In the genomic region with DNA sequence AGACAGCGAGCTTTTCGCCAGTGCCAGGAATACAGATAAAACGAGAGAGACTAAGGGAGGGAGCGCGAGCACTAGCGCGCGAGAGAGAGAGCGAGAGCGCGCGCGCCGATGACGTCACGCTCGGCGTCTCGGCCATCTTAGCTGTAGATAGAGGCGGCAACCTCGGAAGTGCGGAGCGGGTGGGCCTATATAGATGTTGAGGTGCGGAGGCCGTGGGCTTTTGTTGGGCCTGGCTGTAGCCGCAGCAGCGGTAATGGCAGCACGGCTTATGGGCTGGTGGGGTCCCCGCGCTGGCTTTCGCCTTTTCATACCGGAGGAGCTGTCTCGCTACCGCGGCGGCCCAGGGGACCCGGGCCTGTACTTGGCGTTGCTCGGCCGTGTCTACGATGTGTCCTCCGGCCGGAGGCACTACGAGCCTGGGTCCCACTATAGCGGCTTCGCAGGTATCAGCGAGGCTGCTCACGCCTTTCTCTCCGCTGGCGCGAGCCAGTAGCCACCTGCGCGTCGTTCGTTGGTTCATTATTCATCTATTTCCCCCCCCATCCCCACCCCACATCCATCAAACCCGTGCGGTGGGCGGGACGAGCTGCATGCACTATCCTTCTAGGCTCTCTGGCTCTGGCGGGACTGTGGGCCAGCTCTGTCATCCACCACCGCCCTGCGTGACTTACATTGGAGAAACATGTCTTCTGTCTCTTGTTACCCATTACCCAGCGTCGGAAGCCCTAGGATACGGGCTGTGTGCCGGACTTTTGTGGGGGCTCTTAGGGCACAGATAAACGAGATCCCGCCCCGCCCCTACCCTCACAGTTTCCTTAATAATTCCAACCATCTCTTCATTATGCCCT, we compare ENCODE assay signal across 1 cellular context.
TF ChIP-seq lines count a peak whose summit lies in the region.

No MANE protein-coding gene starts in this region.

TF ChIP-seq in HepG2, 621 proteins besides CTCF, POLR2A, EP300 and RAD21 (continued from another document and continues in another):
- TF ChIP-seq, protein P1, sequence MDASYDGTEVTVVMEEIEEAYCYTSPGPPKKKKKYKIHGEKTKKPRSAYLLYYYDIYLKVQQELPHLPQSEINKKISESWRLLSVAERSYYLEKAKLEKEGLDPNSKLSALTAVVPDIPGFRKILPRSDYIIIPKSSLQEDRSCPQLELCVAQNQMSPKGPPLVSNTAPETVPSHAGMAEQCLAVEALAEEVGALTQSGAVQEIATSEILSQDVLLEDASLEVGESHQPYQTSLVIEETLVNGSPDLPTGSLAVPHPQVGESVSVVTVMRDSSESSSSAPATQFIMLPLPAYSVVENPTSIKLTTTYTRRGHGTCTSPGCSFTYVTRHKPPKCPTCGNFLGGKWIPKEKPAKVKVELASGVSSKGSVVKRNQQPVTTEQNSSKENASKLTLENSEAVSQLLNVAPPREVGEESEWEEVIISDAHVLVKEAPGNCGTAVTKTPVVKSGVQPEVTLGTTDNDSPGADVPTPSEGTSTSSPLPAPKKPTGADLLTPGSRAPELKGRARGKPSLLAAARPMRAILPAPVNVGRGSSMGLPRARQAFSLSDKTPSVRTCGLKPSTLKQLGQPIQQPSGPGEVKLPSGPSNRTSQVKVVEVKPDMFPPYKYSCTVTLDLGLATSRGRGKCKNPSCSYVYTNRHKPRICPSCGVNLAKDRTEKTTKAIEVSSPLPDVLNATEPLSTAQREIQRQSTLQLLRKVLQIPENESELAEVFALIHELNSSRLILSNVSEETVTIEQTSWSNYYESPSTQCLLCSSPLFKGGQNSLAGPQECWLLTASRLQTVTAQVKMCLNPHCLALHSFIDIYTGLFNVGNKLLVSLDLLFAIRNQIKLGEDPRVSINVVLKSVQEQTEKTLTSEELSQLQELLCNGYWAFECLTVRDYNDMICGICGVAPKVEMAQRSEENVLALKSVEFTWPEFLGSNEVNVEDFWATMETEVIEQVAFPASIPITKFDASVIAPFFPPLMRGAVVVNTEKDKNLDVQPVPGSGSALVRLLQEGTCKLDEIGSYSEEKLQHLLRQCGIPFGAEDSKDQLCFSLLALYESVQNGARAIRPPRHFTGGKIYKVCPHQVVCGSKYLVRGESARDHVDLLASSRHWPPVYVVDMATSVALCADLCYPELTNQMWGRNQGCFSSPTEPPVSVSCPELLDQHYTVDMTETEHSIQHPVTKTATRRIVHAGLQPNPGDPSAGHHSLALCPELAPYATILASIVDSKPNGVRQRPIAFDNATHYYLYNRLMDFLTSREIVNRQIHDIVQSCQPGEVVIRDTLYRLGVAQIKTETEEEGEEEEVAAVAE (CRISPR knock-in tag; IDR thresholded peaks at IDR 0.05; ENCODE audit: borderline replicate concordance) = no peak
- TF ChIP-seq, protein P2, sequence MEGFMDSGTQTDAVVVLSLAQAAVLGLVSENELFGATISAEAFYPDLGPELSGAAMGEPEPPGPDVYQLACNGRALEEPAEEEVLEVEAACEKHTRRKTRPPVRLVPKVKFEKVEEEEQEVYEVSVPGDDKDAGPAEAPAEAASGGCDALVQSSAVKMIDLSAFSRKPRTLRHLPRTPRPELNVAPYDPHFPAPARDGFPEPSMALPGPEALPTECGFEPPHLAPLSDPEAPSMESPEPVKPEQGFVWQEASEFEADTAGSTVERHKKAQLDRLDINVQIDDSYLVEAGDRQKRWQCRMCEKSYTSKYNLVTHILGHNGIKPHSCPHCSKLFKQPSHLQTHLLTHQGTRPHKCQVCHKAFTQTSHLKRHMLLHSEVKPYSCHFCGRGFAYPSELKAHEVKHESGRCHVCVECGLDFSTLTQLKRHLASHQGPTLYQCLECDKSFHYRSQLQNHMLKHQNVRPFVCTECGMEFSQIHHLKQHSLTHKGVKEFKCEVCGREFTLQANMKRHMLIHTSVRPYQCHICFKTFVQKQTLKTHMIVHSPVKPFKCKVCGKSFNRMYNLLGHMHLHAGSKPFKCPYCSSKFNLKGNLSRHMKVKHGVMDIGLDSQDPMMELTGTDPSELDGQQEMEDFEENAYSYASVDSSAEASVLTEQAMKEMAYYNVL (CRISPR knock-in tag; IDR thresholded peaks at IDR 0.05; ENCODE audit: borderline replicate concordance) = no peak
- peak; percentile 61; the same call in 1 of the 2 replicates for TF ChIP-seq SNAI1 (CRISPR knock-in tag; IDR thresholded peaks at IDR 0.05; ENCODE audit: borderline replicate concordance)
- peak; percentile 71 for TF ChIP-seq TAF15 (IDR thresholded peaks at IDR 0.05; ENCODE audit: low read depth, low read length, poor library complexity, severe bottlenecking)
- TF ChIP-seq WIZ (CRISPR knock-in tag; IDR thresholded peaks at IDR 0.05) = no peak
- TF ChIP-seq SMC3 (IDR thresholded peaks at IDR 0.05; ENCODE audit: low read length) = no peak
- no peak for TF ChIP-seq ZNF10 (CRISPR knock-in tag; IDR thresholded peaks at IDR 0.05; ENCODE audit: borderline replicate concordance, low read depth)
- 0 out of 2 replicates have a peak, but pooled peaks have one; percentile 13 for TF ChIP-seq ZNF879 (CRISPR knock-in tag; IDR thresholded peaks at IDR 0.05)
- peak; percentile 72; the same call in 1 of the 2 replicates for TF ChIP-seq ZNF891 (CRISPR knock-in tag; IDR thresholded peaks at IDR 0.05)
- 0 out of 2 replicates have a peak, but pooled peaks have one; percentile 57 for TF ChIP-seq ZFP82 (CRISPR knock-in tag; IDR thresholded peaks at IDR 0.05; ENCODE audit: borderline replicate concordance)
- no peak for TF ChIP-seq ZNF556 (CRISPR knock-in tag; IDR thresholded peaks at IDR 0.05; ENCODE audit: borderline replicate concordance)
- no peak for TF ChIP-seq NONO (IDR thresholded peaks at IDR 0.05)
- TF ChIP-seq NONO (CRISPR knock-in tag; conservative IDR thresholded peaks at IDR 0.05) = peak; percentile 11; the same call in 1 of the 2 replicates
- TF ChIP-seq RARA (CRISPR knock-in tag; IDR thresholded peaks at IDR 0.05) = peak; percentile 21; the same call in 1 of the 2 replicates
- no peak for TF ChIP-seq ZBTB7A (CRISPR knock-in tag; IDR thresholded peaks at IDR 0.05)
- TF ChIP-seq ZNF12 (CRISPR knock-in tag; IDR thresholded peaks at IDR 0.05) = 0 out of 2 replicates have a peak, but pooled peaks have one; percentile 8
- no peak for TF ChIP-seq ZNF672 (CRISPR knock-in tag; IDR thresholded peaks at IDR 0.05)
- peak; percentile 95 for TF ChIP-seq ZFX (CRISPR knock-in tag; IDR thresholded peaks at IDR 0.05; ENCODE audit: low read depth)
- TF ChIP-seq JUND (CRISPR knock-in tag; IDR thresholded peaks at IDR 0.05) = peak; percentile 82
- TF ChIP-seq, protein P3, sequence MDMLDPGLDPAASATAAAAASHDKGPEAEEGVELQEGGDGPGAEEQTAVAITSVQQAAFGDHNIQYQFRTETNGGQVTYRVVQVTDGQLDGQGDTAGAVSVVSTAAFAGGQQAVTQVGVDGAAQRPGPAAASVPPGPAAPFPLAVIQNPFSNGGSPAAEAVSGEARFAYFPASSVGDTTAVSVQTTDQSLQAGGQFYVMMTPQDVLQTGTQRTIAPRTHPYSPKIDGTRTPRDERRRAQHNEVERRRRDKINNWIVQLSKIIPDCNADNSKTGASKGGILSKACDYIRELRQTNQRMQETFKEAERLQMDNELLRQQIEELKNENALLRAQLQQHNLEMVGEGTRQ (IDR thresholded peaks at IDR 0.05; ENCODE audit: low read depth, low read length) = no peak
- TF ChIP-seq, protein P3 (CRISPR knock-in tag; IDR thresholded peaks at IDR 0.05; ENCODE audit: borderline replicate concordance) = no peak; the same call in 1 of the 2 replicates
- peak; percentile 80; the same call in 1 of the 2 replicates for TF ChIP-seq YEATS4 (CRISPR knock-in tag; IDR thresholded peaks at IDR 0.05; ENCODE audit: borderline replicate concordance)
- TF ChIP-seq, protein P4, sequence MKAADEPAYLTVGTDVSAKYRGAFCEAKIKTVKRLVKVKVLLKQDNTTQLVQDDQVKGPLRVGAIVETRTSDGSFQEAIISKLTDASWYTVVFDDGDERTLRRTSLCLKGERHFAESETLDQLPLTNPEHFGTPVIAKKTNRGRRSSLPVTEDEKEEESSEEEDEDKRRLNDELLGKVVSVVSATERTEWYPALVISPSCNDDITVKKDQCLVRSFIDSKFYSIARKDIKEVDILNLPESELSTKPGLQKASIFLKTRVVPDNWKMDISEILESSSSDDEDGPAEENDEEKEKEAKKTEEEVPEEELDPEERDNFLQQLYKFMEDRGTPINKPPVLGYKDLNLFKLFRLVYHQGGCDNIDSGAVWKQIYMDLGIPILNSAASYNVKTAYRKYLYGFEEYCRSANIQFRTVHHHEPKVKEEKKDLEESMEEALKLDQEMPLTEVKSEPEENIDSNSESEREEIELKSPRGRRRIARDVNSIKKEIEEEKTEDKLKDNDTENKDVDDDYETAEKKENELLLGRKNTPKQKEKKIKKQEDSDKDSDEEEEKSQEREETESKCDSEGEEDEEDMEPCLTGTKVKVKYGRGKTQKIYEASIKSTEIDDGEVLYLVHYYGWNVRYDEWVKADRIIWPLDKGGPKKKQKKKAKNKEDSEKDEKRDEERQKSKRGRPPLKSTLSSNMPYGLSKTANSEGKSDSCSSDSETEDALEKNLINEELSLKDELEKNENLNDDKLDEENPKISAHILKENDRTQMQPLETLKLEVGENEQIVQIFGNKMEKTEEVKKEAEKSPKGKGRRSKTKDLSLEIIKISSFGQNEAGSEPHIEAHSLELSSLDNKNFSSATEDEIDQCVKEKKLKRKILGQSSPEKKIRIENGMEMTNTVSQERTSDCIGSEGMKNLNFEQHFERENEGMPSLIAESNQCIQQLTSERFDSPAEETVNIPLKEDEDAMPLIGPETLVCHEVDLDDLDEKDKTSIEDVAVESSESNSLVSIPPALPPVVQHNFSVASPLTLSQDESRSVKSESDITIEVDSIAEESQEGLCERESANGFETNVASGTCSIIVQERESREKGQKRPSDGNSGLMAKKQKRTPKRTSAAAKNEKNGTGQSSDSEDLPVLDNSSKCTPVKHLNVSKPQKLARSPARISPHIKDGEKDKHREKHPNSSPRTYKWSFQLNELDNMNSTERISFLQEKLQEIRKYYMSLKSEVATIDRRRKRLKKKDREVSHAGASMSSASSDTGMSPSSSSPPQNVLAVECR (CRISPR knock-in tag; IDR thresholded peaks at IDR 0.05; ENCODE audit: borderline replicate concordance) = no peak; the same call in 1 of the 2 replicates
- TF ChIP-seq, protein P5, sequence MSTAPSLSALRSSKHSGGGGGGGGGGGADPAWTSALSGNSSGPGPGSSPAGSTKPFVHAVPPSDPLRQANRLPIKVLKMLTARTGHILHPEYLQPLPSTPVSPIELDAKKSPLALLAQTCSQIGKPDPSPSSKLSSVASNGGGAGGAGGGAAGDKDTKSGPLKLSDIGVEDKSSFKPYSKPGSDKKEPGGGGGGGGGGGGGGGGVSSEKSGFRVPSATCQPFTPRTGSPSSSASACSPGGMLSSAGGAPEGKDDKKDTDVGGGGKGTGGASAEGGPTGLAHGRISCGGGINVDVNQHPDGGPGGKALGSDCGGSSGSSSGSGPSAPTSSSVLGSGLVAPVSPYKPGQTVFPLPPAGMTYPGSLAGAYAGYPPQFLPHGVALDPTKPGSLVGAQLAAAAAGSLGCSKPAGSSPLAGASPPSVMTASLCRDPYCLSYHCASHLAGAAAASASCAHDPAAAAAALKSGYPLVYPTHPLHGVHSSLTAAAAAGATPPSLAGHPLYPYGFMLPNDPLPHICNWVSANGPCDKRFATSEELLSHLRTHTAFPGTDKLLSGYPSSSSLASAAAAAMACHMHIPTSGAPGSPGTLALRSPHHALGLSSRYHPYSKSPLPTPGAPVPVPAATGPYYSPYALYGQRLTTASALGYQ (CRISPR knock-in tag; IDR thresholded peaks at IDR 0.05) = peak; percentile 55; the same call in 1 of the 2 replicates
- TF ChIP-seq RFX5 (IDR thresholded peaks at IDR 0.05; ENCODE audit: low read depth, low read length) = peak; percentile 56; the same call in 1 of the 2 replicates
- no peak for TF ChIP-seq NR2F6 (IDR thresholded peaks at IDR 0.05)
- peak; percentile 11; the same call in 1 of the 2 replicates for TF ChIP-seq NR2F6 (CRISPR knock-in tag; IDR thresholded peaks at IDR 0.05)
- TF ChIP-seq ZNF629 (CRISPR knock-in tag; conservative IDR thresholded peaks at IDR 0.05) = no peak
- TF ChIP-seq ZNF44 (CRISPR knock-in tag; IDR thresholded peaks at IDR 0.05) = peak; percentile 86; the same call in 1 of the 2 replicates
- TF ChIP-seq, protein P6, sequence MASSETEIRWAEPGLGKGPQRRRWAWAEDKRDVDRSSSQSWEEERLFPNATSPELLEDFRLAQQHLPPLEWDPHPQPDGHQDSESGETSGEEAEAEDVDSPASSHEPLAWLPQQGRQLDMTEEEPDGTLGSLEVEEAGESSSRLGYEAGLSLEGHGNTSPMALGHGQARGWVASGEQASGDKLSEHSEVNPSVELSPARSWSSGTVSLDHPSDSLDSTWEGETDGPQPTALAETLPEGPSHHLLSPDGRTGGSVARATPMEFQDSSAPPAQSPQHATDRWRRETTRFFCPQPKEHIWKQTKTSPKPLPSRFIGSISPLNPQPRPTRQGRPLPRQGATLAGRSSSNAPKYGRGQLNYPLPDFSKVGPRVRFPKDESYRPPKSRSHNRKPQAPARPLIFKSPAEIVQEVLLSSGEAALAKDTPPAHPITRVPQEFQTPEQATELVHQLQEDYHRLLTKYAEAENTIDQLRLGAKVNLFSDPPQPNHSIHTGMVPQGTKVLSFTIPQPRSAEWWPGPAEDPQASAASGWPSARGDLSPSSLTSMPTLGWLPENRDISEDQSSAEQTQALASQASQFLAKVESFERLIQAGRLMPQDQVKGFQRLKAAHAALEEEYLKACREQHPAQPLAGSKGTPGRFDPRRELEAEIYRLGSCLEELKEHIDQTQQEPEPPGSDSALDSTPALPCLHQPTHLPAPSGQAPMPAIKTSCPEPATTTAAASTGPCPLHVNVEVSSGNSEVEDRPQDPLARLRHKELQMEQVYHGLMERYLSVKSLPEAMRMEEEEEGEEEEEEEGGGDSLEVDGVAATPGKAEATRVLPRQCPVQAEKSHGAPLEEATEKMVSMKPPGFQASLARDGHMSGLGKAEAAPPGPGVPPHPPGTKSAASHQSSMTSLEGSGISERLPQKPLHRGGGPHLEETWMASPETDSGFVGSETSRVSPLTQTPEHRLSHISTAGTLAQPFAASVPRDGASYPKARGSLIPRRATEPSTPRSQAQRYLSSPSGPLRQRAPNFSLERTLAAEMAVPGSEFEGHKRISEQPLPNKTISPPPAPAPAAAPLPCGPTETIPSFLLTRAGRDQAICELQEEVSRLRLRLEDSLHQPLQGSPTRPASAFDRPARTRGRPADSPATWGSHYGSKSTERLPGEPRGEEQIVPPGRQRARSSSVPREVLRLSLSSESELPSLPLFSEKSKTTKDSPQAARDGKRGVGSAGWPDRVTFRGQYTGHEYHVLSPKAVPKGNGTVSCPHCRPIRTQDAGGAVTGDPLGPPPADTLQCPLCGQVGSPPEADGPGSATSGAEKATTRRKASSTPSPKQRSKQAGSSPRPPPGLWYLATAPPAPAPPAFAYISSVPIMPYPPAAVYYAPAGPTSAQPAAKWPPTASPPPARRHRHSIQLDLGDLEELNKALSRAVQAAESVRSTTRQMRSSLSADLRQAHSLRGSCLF (CRISPR knock-in tag; IDR thresholded peaks at IDR 0.05; ENCODE audit: borderline replicate concordance) = no peak
- no peak for TF ChIP-seq GTF2F1 (IDR thresholded peaks at IDR 0.05; ENCODE audit: low read length)
